Comparison of ENCODE assay signal across 17 cellular contexts in the genomic region with DNA sequence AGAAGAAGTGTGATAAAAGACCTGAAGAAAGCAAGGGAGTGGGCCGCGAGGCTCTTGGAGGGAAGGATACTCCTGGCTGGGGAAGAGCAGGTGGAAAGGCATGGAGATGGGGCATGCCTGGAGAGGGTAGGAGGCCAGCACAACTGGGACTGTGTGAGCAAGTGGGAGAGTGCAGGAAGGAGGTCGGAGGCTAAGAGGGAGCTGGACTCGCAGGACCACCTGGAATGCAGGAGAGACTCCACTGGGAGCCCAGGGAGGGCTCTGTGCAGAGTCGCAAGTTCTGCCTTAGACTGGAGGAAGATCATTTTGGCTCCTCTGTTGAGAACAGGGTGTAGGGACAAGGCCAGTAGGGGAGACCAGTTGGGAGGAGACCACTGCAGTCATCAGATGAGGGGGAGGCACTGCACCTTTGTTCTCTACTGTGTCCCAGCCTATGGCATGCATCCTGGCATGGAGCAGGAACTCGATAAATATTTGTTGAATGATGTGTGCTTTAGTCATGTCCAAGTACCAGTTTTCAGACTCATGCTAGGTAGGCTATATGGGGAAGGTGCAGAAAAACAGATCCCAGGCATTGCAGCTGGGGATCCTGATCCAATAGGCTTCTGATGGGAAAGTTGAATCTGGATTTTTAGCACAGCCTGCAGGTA. TPM values are rescaled to one million over a fixed set of nuclear protein-coding genes. Genes with fewer than 3 reads are reported as not detected.
DNase-seq lines count a peak whose midpoint lies in the region; ATAC-seq and TF ChIP-seq lines count a peak whose summit lies in the region.
"Had no signal": no experiment of that assay in that cellular context is flagged by ENCODE, and none has a peak within 500 bp of the region (broad histone marks: within the 10 kb centered on the region; RNA-seq: fewer than 3 reads in every experiment).

No MANE protein-coding gene starts in this region.

- no peaks in the 10 kb centered on the region for H3K9me3 ChIP-seq in RWPE2 (ENCODE audit: severe bottlenecking)
- H3K9me3 ChIP-seq: SJCRH30 had no signal

- no peak for DNase-seq in activated naive CD8-positive, alpha-beta T cell treated with anti-CD3 and anti-CD28 coated beads, Interleukin-2, amount 10 ng/mL, durations not matched to agents 7 days and 5 days
- no peak for DNase-seq in activated naive CD8-positive, alpha-beta T cell treated with anti-CD3 and anti-CD28 coated beads, Interleukin-2, amount 50 U/mL, for 24 hours
- DNase-seq in RWPE2 (ENCODE audit: low spot score) = no peak
- peak; percentile 5 for DNase-seq in epithelial cell of prostate (ENCODE audit: low read depth, low spot score)
- peak; percentile 26 for DNase-seq in ureter (ENCODE audit: low spot score)
- DNase-seq in progenitor cell of endocrine pancreas (ENCODE audit: low spot score, unreplicated experiment) = no peak
- DNase-seq: activated CD4-positive, alpha-beta memory T cell treated with anti-CD3 and anti-CD28 coated beads for 36 hours; amygdala; CD4-positive, alpha-beta T cell; cortex of kidney; GDM1; NCI-H1048; retina; SJCRH30 had no signal

- no peak for TF ChIP-seq CTCF in RWPE2 (IDR thresholded peaks at IDR 0.05; ENCODE audit: poor library complexity, severe bottlenecking)
- TF ChIP-seq CTCF in progenitor cell of endocrine pancreas (IDR thresholded peaks at IDR 0.05; ENCODE audit: unreplicated experiment) = no peak

- H3K9me3 Mint-ChIP-seq in activated naive CD8-positive, alpha-beta T cell treated with anti-CD3 and anti-CD28 coated beads, Interleukin-2, amount 10 ng/mL, durations not matched to agents 7 days and 5 days = no peaks in the 10 kb centered on the region
- H3K9me3 Mint-ChIP-seq in activated naive CD8-positive, alpha-beta T cell treated with anti-CD3 and anti-CD28 coated beads, Interleukin-2, amount 50 U/mL, for 24 hours = no peaks in the 10 kb centered on the region
- H3K9me3 Mint-ChIP-seq in progenitor cell of endocrine pancreas (ENCODE audit: low read depth) = peaks cover 4% of the 10 kb centered on the region
- H3K9me3 Mint-ChIP-seq: activated CD4-positive, alpha-beta memory T cell treated with anti-CD3 and anti-CD28 coated beads for 36 hours; CD4-positive, alpha-beta T cell had no signal

- H3K4me1 Mint-ChIP-seq in activated naive CD8-positive, alpha-beta T cell treated with anti-CD3 and anti-CD28 coated beads, Interleukin-2, amount 10 ng/mL, durations not matched to agents 7 days and 5 days = no peaks in the 10 kb centered on the region
- no peaks in the 10 kb centered on the region for H3K4me1 Mint-ChIP-seq in activated naive CD8-positive, alpha-beta T cell treated with anti-CD3 and anti-CD28 coated beads, Interleukin-2, amount 50 U/mL, for 24 hours
- peaks cover 3% of the 10 kb centered on the region for H3K4me1 Mint-ChIP-seq in progenitor cell of endocrine pancreas (ENCODE audit: low read depth)

- no peak overlapping the region for H3K4me3 ChIP-seq in RWPE2 (ENCODE audit: severe bottlenecking)
- H3K4me3 ChIP-seq: SJCRH30 had no signal

- no peaks in the 10 kb centered on the region for H3K27me3 Mint-ChIP-seq in activated naive CD8-positive, alpha-beta T cell treated with anti-CD3 and anti-CD28 coated beads, Interleukin-2, amount 10 ng/mL, durations not matched to agents 7 days and 5 days
- peaks cover 7% of the 10 kb centered on the region for H3K27me3 Mint-ChIP-seq in activated naive CD8-positive, alpha-beta T cell treated with anti-CD3 and anti-CD28 coated beads, Interleukin-2, amount 50 U/mL, for 24 hours
- H3K27me3 Mint-ChIP-seq in progenitor cell of endocrine pancreas = no peaks in the 10 kb centered on the region
- H3K27me3 Mint-ChIP-seq: activated CD4-positive, alpha-beta memory T cell treated with anti-CD3 and anti-CD28 coated beads for 36 hours; CD4-positive, alpha-beta T cell had no signal

- H3K4me1 ChIP-seq in RWPE2 (ENCODE audit: insufficient read depth, poor library complexity, severe bottlenecking) = peaks cover 19% of the 10 kb centered on the region

- H3K27ac ChIP-seq in RWPE2 (ENCODE audit: poor library complexity, severe bottlenecking) = peak overlapping the region; percentile 54
- no peak overlapping the region for H3K27ac ChIP-seq in epithelial cell of prostate
- H3K27ac ChIP-seq: SJCRH30 had no signal

- H3K27me3 ChIP-seq in RWPE2 (ENCODE audit: insufficient read depth, poor library complexity, severe bottlenecking) = no peaks in the 10 kb centered on the region
- H3K27me3 ChIP-seq: SJCRH30 had no signal

- H3K36me3 Mint-ChIP-seq in activated naive CD8-positive, alpha-beta T cell treated with anti-CD3 and anti-CD28 coated beads, Interleukin-2, amount 10 ng/mL, durations not matched to agents 7 days and 5 days = no peaks in the 10 kb centered on the region
- no peaks in the 10 kb centered on the region for H3K36me3 Mint-ChIP-seq in activated naive CD8-positive, alpha-beta T cell treated with anti-CD3 and anti-CD28 coated beads, Interleukin-2, amount 50 U/mL, for 24 hours (ENCODE audit: low read depth)
- H3K36me3 Mint-ChIP-seq in progenitor cell of endocrine pancreas (ENCODE audit: insufficient read depth) = no peaks in the 10 kb centered on the region
- H3K36me3 Mint-ChIP-seq: activated CD4-positive, alpha-beta memory T cell treated with anti-CD3 and anti-CD28 coated beads for 36 hours had no signal

- H3K36me3 ChIP-seq in RWPE2 (ENCODE audit: low read depth) = no peaks in the 10 kb centered on the region
- H3K36me3 ChIP-seq: SJCRH30 had no signal

- POLR2A ChIA-PET in activated naive CD8-positive, alpha-beta T cell treated with anti-CD3 and anti-CD28 coated beads, Interleukin-2, amount 10 ng/mL, durations not matched to agents 7 days and 5 days (lab: Charles Lee) = no interaction called here

- ATAC-seq in activated naive CD8-positive, alpha-beta T cell treated with anti-CD3 and anti-CD28 coated beads, Interleukin-2, amount 10 ng/mL, durations not matched to agents 7 days and 5 days (ENCODE audit: low read depth) = no peak
- ATAC-seq in activated naive CD8-positive, alpha-beta T cell treated with anti-CD3 and anti-CD28 coated beads, Interleukin-2, amount 50 U/mL, for 24 hours = no peak
- ATAC-seq in RWPE2 (ENCODE audit: low read depth) = peak; percentile 72
- no peak for ATAC-seq in GM19324 (IDR thresholded peaks at IDR 0.05; ENCODE audit: low FRiP score, unreplicated experiment)
- ATAC-seq in HG02678 (IDR thresholded peaks at IDR 0.05; ENCODE audit: unreplicated experiment) = no peak

- no peak overlapping the region for H3K4me3 Mint-ChIP-seq in activated naive CD8-positive, alpha-beta T cell treated with anti-CD3 and anti-CD28 coated beads, Interleukin-2, amount 10 ng/mL, durations not matched to agents 7 days and 5 days
- H3K4me3 Mint-ChIP-seq in activated naive CD8-positive, alpha-beta T cell treated with anti-CD3 and anti-CD28 coated beads, Interleukin-2, amount 50 U/mL, for 24 hours = no peak overlapping the region
- H3K4me3 Mint-ChIP-seq in progenitor cell of endocrine pancreas (ENCODE audit: low read depth) = no peak overlapping the region
- H3K4me3 Mint-ChIP-seq: activated CD4-positive, alpha-beta memory T cell treated with anti-CD3 and anti-CD28 coated beads for 36 hours; CD4-positive, alpha-beta T cell had no signal

- H3K27ac Mint-ChIP-seq in activated naive CD8-positive, alpha-beta T cell treated with anti-CD3 and anti-CD28 coated beads, Interleukin-2, amount 10 ng/mL, durations not matched to agents 7 days and 5 days = peak overlapping the region; percentile 4
- no peak overlapping the region for H3K27ac Mint-ChIP-seq in activated naive CD8-positive, alpha-beta T cell treated with anti-CD3 and anti-CD28 coated beads, Interleukin-2, amount 50 U/mL, for 24 hours
- H3K27ac Mint-ChIP-seq in progenitor cell of endocrine pancreas = no peak overlapping the region
- H3K27ac Mint-ChIP-seq: activated CD4-positive, alpha-beta memory T cell treated with anti-CD3 and anti-CD28 coated beads for 36 hours; CD4-positive, alpha-beta T cell had no signal

RNA-seq across cellular contexts. Expression of a gene that starts 13.7 kb away (rescaled TPM):
- not detected for total RNA-seq in activated naive CD8-positive, alpha-beta T cell treated with anti-CD3 and anti-CD28 coated beads, Interleukin-2, amount 10 ng/mL, durations not matched to agents 7 days and 5 days
- total RNA-seq in ureter (102 TPM), progenitor cell of endocrine pancreas (0.09 TPM in 1 of 2 replicates, not detected in the other)
- total RNA-seq: A673; activated CD4-positive, alpha-beta memory T cell treated with anti-CD3 and anti-CD28 coated beads for 36 hours; CD4-positive, alpha-beta T cell had no signal

RNA-seq across cellular contexts. Expression of a gene that starts 26.5 kb away (rescaled TPM):
- not detected for total RNA-seq in activated naive CD8-positive, alpha-beta T cell treated with anti-CD3 and anti-CD28 coated beads, Interleukin-2, amount 10 ng/mL, durations not matched to agents 7 days and 5 days
- total RNA-seq in ureter = 12.8 TPM
- 11.7 and 12.8 TPM in 2 replicates for total RNA-seq in progenitor cell of endocrine pancreas
- total RNA-seq: activated CD4-positive, alpha-beta memory T cell treated with anti-CD3 and anti-CD28 coated beads for 36 hours; CD4-positive, alpha-beta T cell had no signal

Comparison
In these comparisons a context has a peak if more than half of its experiments do, and no peak if none do; other contexts are left out.
1. DNase-seq: peak in epithelial cell of prostate (single experiment) and ureter (single experiment); none in activated naive CD8-positive, alpha-beta T cell treated with anti-CD3 and anti-CD28 coated beads, Interleukin-2, amount 10 ng/mL, durations not matched to agents 7 days and 5 days (single experiment), activated naive CD8-positive, alpha-beta T cell treated with anti-CD3 and anti-CD28 coated beads, Interleukin-2, amount 50 U/mL, for 24 hours (single experiment), RWPE2 (single experiment) and progenitor cell of endocrine pancreas (single experiment).
2. RNA of a gene that starts 13.7 kb away (total RNA-seq): 102 TPM in ureter (single experiment); 0.09 TPM in progenitor cell of endocrine pancreas and not detected in activated naive CD8-positive, alpha-beta T cell treated with anti-CD3 and anti-CD28 coated beads, Interleukin-2, amount 10 ng/mL, durations not matched to agents 7 days and 5 days; every median in the first group is over 10 times any median in the second.
3. RNA of a gene that starts 26.5 kb away (total RNA-seq): 12.8 TPM in ureter (single experiment) and 11.7 to 12.8 TPM in progenitor cell of endocrine pancreas; not detected in activated naive CD8-positive, alpha-beta T cell treated with anti-CD3 and anti-CD28 coated beads, Interleukin-2, amount 10 ng/mL, durations not matched to agents 7 days and 5 days; every median in the first group is over 10 times any median in the second.